Comparison of ENCODE assay signal across 1 cellular context in the genomic region with DNA sequence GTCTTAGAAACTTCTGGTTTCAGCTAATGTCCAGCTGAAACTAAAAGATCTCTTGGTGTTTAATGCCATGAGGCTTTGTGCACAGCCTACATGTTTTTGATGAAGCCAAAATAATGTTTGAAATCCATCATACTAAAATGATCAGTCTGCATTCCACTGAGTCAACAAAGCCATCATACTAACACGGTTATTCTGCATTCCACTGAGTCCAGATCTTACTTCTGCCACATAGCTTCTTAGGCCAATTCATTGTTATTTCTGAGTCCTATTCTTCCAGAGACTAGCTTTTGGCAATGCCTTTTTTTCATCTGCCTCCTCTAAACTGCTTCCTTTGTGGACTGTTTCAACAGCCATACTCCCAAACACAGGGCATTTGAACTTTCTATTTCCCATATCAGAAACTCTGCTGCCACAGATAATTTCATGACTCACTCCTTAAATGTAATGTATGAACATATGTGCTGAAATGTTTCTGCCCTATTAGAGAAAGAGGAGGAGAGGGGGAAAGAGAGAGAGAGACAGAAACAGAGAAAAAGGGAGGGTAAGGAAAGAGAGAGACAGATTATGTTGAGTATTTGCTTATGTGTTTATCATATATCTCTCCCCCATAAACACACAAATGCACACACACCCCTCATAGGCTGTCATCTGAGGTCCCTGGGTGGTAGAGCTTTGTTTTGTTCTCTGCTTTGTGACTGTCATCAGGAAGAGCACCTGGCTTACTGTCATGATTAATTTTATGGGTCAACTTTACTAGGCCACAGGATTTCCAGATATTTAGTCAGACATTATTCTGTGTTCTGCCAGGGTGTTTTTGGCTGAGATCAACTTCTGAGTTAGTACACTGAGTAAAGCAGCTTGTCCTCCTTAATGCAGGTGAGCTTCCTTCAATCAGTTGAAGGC.
A peak's percentile ranks its signal among the peaks of the same experiment; 100 is the strongest.
TF ChIP-seq lines count a peak whose summit lies in the region.

No MANE protein-coding gene starts in this region.

TF ChIP-seq in K562, 482 proteins besides CTCF, POLR2A, EP300 and RAD21 (continued from another document):
- TF ChIP-seq, protein P1, sequence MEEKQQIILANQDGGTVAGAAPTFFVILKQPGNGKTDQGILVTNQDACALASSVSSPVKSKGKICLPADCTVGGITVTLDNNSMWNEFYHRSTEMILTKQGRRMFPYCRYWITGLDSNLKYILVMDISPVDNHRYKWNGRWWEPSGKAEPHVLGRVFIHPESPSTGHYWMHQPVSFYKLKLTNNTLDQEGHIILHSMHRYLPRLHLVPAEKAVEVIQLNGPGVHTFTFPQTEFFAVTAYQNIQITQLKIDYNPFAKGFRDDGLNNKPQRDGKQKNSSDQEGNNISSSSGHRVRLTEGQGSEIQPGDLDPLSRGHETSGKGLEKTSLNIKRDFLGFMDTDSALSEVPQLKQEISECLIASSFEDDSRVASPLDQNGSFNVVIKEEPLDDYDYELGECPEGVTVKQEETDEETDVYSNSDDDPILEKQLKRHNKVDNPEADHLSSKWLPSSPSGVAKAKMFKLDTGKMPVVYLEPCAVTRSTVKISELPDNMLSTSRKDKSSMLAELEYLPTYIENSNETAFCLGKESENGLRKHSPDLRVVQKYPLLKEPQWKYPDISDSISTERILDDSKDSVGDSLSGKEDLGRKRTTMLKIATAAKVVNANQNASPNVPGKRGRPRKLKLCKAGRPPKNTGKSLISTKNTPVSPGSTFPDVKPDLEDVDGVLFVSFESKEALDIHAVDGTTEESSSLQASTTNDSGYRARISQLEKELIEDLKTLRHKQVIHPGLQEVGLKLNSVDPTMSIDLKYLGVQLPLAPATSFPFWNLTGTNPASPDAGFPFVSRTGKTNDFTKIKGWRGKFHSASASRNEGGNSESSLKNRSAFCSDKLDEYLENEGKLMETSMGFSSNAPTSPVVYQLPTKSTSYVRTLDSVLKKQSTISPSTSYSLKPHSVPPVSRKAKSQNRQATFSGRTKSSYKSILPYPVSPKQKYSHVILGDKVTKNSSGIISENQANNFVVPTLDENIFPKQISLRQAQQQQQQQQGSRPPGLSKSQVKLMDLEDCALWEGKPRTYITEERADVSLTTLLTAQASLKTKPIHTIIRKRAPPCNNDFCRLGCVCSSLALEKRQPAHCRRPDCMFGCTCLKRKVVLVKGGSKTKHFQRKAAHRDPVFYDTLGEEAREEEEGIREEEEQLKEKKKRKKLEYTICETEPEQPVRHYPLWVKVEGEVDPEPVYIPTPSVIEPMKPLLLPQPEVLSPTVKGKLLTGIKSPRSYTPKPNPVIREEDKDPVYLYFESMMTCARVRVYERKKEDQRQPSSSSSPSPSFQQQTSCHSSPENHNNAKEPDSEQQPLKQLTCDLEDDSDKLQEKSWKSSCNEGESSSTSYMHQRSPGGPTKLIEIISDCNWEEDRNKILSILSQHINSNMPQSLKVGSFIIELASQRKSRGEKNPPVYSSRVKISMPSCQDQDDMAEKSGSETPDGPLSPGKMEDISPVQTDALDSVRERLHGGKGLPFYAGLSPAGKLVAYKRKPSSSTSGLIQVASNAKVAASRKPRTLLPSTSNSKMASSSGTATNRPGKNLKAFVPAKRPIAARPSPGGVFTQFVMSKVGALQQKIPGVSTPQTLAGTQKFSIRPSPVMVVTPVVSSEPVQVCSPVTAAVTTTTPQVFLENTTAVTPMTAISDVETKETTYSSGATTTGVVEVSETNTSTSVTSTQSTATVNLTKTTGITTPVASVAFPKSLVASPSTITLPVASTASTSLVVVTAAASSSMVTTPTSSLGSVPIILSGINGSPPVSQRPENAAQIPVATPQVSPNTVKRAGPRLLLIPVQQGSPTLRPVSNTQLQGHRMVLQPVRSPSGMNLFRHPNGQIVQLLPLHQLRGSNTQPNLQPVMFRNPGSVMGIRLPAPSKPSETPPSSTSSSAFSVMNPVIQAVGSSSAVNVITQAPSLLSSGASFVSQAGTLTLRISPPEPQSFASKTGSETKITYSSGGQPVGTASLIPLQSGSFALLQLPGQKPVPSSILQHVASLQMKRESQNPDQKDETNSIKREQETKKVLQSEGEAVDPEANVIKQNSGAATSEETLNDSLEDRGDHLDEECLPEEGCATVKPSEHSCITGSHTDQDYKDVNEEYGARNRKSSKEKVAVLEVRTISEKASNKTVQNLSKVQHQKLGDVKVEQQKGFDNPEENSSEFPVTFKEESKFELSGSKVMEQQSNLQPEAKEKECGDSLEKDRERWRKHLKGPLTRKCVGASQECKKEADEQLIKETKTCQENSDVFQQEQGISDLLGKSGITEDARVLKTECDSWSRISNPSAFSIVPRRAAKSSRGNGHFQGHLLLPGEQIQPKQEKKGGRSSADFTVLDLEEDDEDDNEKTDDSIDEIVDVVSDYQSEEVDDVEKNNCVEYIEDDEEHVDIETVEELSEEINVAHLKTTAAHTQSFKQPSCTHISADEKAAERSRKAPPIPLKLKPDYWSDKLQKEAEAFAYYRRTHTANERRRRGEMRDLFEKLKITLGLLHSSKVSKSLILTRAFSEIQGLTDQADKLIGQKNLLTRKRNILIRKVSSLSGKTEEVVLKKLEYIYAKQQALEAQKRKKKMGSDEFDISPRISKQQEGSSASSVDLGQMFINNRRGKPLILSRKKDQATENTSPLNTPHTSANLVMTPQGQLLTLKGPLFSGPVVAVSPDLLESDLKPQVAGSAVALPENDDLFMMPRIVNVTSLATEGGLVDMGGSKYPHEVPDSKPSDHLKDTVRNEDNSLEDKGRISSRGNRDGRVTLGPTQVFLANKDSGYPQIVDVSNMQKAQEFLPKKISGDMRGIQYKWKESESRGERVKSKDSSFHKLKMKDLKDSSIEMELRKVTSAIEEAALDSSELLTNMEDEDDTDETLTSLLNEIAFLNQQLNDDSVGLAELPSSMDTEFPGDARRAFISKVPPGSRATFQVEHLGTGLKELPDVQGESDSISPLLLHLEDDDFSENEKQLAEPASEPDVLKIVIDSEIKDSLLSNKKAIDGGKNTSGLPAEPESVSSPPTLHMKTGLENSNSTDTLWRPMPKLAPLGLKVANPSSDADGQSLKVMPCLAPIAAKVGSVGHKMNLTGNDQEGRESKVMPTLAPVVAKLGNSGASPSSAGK (IDR thresholded peaks at IDR 0.05), result 0 out of 2 replicates have a peak, but pooled peaks have one; percentile 11
- TF ChIP-seq, protein P2, sequence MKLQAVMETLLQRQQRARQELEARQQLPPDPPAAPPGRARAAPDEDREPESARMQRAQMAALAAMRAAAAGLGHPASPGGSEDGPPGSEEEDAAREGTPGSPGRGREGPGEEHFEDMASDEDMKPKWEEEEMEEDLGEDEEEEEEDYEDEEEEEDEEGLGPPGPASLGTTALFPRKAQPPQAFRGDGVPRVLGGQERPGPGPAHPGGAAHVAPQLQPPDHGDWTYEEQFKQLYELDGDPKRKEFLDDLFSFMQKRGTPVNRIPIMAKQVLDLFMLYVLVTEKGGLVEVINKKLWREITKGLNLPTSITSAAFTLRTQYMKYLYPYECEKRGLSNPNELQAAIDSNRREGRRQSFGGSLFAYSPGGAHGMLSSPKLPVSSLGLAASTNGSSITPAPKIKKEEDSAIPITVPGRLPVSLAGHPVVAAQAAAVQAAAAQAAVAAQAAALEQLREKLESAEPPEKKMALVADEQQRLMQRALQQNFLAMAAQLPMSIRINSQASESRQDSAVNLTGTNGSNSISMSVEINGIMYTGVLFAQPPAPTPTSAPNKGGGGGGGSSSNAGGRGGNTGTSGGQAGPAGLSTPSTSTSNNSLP (IDR thresholded peaks at IDR 0.05; ENCODE audit: borderline replicate concordance, low read depth, low read length), result peak; percentile 73; the same call in 1 of the 2 replicates
- TF ChIP-seq MAZ (CRISPR knock-in tag; conservative IDR thresholded peaks at IDR 0.05 in 1 of 2, IDR thresholded peaks at IDR 0.05 in 1 of 2) (peak in 1 of 2 experiments; percentile 51; a peak in 1 of 4 replicates), JUND (IDR thresholded peaks at IDR 0.05; ENCODE audit: borderline replicate concordance, low read depth, low read length) (peak; percentile 85), JUND (tag; IDR thresholded peaks at IDR 0.05; ENCODE audit: borderline replicate concordance, low read depth, low read length) (peak; percentile 80; the same call in 2 of the 3 replicates)
